1 cellular context compared by ENCODE assay signal in genomic region chr3:9352917-9353823, GRCh38.
TF ChIP-seq lines count a peak whose summit lies in the region.

No MANE protein-coding gene starts in this region.

TF ChIP-seq in K562, 482 proteins besides CTCF, POLR2A, EP300 and RAD21 (continued from another document):
- TF ChIP-seq STAT6 (CRISPR knock-in tag; IDR thresholded peaks at IDR 0.05) (0 out of 2 replicates have a peak, but pooled peaks have one; percentile 84), JUND (IDR thresholded peaks at IDR 0.05; ENCODE audit: borderline replicate concordance, low read depth, low read length) (no peak; the same call in 1 of the 2 replicates), JUND (tag; IDR thresholded peaks at IDR 0.05; ENCODE audit: borderline replicate concordance, low read depth, low read length) (0 out of 3 replicates have a peak, but pooled peaks have one; percentile 16), ZNF143 (CRISPR knock-in tag; IDR thresholded peaks at IDR 0.05) (no peak), ARID2 (IDR thresholded peaks at IDR 0.05) (peak; percentile 64; the same call in 1 of the 2 replicates), DACH1 (IDR thresholded peaks at IDR 0.05; ENCODE audit: partially characterized antibody) (peak; percentile 23), TBL1XR1 (IDR thresholded peaks at IDR 0.05; ENCODE audit: low read length in 2 of 2) (peak in 1 of 2 experiments; percentile 40; a peak in 1 of 4 replicates), STAG1 (CRISPR knock-in tag; IDR thresholded peaks at IDR 0.05; ENCODE audit: borderline replicate concordance) (peak; percentile 73; the same call in 1 of the 2 replicates), TFAM (CRISPR knock-in tag; conservative IDR thresholded peaks at IDR 0.05) (no peak), ZNF24 (IDR thresholded peaks at IDR 0.05) (no peak; the same call in 1 of the 2 replicates), ARHGAP35 (IDR thresholded peaks at IDR 0.05; ENCODE audit: partially characterized antibody) (no peak), ESRRA (IDR thresholded peaks at IDR 0.05; ENCODE audit: borderline replicate concordance, low read depth) (peak; percentile 55), NFRKB (IDR thresholded peaks at IDR 0.05; ENCODE audit: low read depth) (no peak), TEAD4 (IDR thresholded peaks at IDR 0.05; ENCODE audit: low read length) (peak; percentile 44; the same call in 1 of the 2 replicates), TEAD4 (CRISPR knock-in tag; IDR thresholded peaks at IDR 0.05; ENCODE audit: borderline replicate concordance) (no peak), NEUROD1 (IDR thresholded peaks at IDR 0.05; ENCODE audit: borderline replicate concordance, low read depth, low read length, partially characterized antibody) (peak; percentile 29), MCM5 (IDR thresholded peaks at IDR 0.05; ENCODE audit: low read depth) (no peak), ZNF431 (CRISPR knock-in tag; IDR thresholded peaks at IDR 0.05) (0 out of 2 replicates have a peak, but pooled peaks have one; percentile 40), TBP (optimal IDR thresholded peaks at IDR 0.05; ENCODE audit: low read depth, low read length) (peak; percentile 17), NONO (IDR thresholded peaks at IDR 0.05; ENCODE audit: low read depth in 2 of 2, low read length in 1 of 2) (peak in 1 of 2 experiments; percentile 39; a peak in 1 of 4 replicates), HDAC3 (IDR thresholded peaks at IDR 0.05; ENCODE audit: borderline replicate concordance, partially characterized antibody) (no peak), CC2D1A (IDR thresholded peaks at IDR 0.05) (peak; percentile 23; the same call in 1 of the 2 replicates)
- TF ChIP-seq, protein P1, sequence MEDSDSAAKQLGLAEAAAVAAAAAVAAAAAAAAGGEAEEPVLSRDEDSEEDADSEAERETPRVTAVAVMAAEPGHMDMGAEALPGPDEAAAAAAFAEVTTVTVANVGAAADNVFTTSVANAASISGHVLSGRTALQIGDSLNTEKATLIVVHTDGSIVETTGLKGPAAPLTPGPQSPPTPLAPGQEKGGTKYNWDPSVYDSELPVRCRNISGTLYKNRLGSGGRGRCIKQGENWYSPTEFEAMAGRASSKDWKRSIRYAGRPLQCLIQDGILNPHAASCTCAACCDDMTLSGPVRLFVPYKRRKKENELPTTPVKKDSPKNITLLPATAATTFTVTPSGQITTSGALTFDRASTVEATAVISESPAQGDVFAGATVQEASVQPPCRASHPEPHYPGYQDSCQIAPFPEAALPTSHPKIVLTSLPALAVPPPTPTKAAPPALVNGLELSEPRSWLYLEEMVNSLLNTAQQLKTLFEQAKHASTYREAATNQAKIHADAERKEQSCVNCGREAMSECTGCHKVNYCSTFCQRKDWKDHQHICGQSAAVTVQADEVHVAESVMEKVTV (CRISPR knock-in tag; IDR thresholded peaks at IDR 0.05) = peak; percentile 78; the same call in 1 of the 2 replicates
